Comparison of ENCODE assay signal across 23 cellular contexts in genomic region chr12:91594715-91595114, GRCh38.
DNase-seq lines count a peak whose midpoint lies in the region; ATAC-seq and TF ChIP-seq lines count a peak whose summit lies in the region.
"Had no signal": no experiment of that assay in that cellular context is flagged by ENCODE, and none has a peak within 500 bp of the region (broad histone marks: within the 10 kb centered on the region; RNA-seq: fewer than 3 reads in every experiment).

No MANE protein-coding gene starts in this region.

- TF ChIP-seq CTCF in DND-41 (IDR thresholded peaks at IDR 0.05; ENCODE audit: borderline replicate concordance, extremely low read depth, low read length, poor library complexity, severe bottlenecking) (no peak), MM.1S (IDR thresholded peaks at IDR 0.05; ENCODE audit: low read length) (no peak), neural crest cell (conservative IDR thresholded peaks at IDR 0.05) (no peak), HFFc6 (IDR thresholded peaks at IDR 0.05) (no peak)

- no peak overlapping the region for H2AK5ac ChIP-seq in neuronal stem cell (ENCODE audit: low read depth, low read length)

- H2BK12ac ChIP-seq in neuronal stem cell (ENCODE audit: low read length), result no peak overlapping the region

- no peak overlapping the region for H3K27ac ChIP-seq in DND-41 (ENCODE audit: low read length)
- no peak overlapping the region for H3K27ac ChIP-seq in MM.1S (ENCODE audit: low read length)
- no peak overlapping the region for H3K27ac ChIP-seq in neuronal stem cell (replicated peaks; ENCODE audit: low read length)
- H3K27ac ChIP-seq: A549; BLaER1 treated with 17β-estradiol and CSF1 and Interleukin-3, amounts not matched to agents 10 nM and 100 nM had no signal

- peaks cover 11% of the 10 kb centered on the region for H3K36me3 Mint-ChIP-seq in neural crest cell (ENCODE audit: low read depth)
- no peaks in the 10 kb centered on the region for H3K36me3 Mint-ChIP-seq in HFFc6 (ENCODE audit: low read depth)
- H3K36me3 Mint-ChIP-seq: CD14-positive monocyte had no signal

- no peak overlapping the region for H3K4me3 Mint-ChIP-seq in neural crest cell
- no peak overlapping the region for H3K4me3 Mint-ChIP-seq in HFFc6
- H3K4me3 Mint-ChIP-seq: CD14-positive monocyte; CD4-positive, alpha-beta T cell had no signal

- peak; percentile 31; the same call in 1 of the 3 replicates for ATAC-seq in DND-41 (ENCODE audit: insufficient read depth, low read depth)
- ATAC-seq: A549, GM12878 had no signal

- H3K4ac ChIP-seq in neuronal stem cell (ENCODE audit: low read length), result no peak overlapping the region

- no peaks in the 10 kb centered on the region for H4K20me1 ChIP-seq in DND-41 (ENCODE audit: insufficient read depth, low read length)
- no peaks in the 10 kb centered on the region for H4K20me1 ChIP-seq in MM.1S (ENCODE audit: insufficient read depth, low read length)
- H4K20me1 ChIP-seq: BLaER1 treated with 17β-estradiol and CSF1 and Interleukin-3, amounts not matched to agents 10 nM and 100 nM had no signal

- no peaks in the 10 kb centered on the region for H3K79me1 ChIP-seq in neuronal stem cell (ENCODE audit: low read depth, low read length)

- H4K8ac ChIP-seq in neuronal stem cell (ENCODE audit: low read depth, low read length), result no peak overlapping the region

- 0 out of 2 replicates have a peak, but pooled peaks cover 2% of the 10 kb centered on the region for H3F3A ChIP-seq in MM.1S (ENCODE audit: insufficient read depth, low read length)

- H2BK15ac ChIP-seq in neuronal stem cell (ENCODE audit: low read length), result no peak overlapping the region

- H3K18ac ChIP-seq in neuronal stem cell (ENCODE audit: low read length), result no peak overlapping the region

- H3K36me3 ChIP-seq in DND-41 (ENCODE audit: insufficient read depth, low read length), result no peaks in the 10 kb centered on the region
- no peaks in the 10 kb centered on the region for H3K36me3 ChIP-seq in MM.1S (replicated peaks; ENCODE audit: insufficient read depth, low read length)
- no peaks in the 10 kb centered on the region for H3K36me3 ChIP-seq in neuronal stem cell (replicated peaks in 1 of 2; ENCODE audit: control insufficient read depth in 2 of 2, insufficient read depth in 2 of 2, low read length in 2 of 2)
- H3K36me3 ChIP-seq: BE2C; BLaER1 treated with 17β-estradiol and CSF1 and Interleukin-3, amounts not matched to agents 10 nM and 100 nM had no signal

- H3K79me2 ChIP-seq in DND-41 (ENCODE audit: insufficient read depth, low read length), result no peaks in the 10 kb centered on the region
- no peaks in the 10 kb centered on the region for H3K79me2 ChIP-seq in MM.1S (ENCODE audit: low read length)

- no CpG with 5 or more reads among the region's 1 CpG for WGBS in neuronal stem cell (ENCODE audit: extremely low coverage in 2 of 2, insufficient read length in 2 of 2, insufficient replicate concordance in 1 of 2), 2 donors

- H3K27me3 Mint-ChIP-seq in neural crest cell (ENCODE audit: low read depth) (no peaks in the 10 kb centered on the region), HFFc6 (ENCODE audit: insufficient read depth) (no peaks in the 10 kb centered on the region; the same call in 1 of the 2 replicates)
- H3K27me3 Mint-ChIP-seq: CD4-positive, alpha-beta T cell had no signal

- H3K27me3 ChIP-seq in DND-41 (ENCODE audit: insufficient read depth, low read length, poor library complexity) (no peaks in the 10 kb centered on the region), MM.1S (replicated peaks; ENCODE audit: insufficient read depth, low read length) (no peaks in the 10 kb centered on the region), neuronal stem cell (ENCODE audit: control insufficient read depth in 3 of 3, insufficient read depth in 3 of 3, low read depth in 1 of 3, low read length in 3 of 3) (no peaks in the 10 kb centered on the region)
- H3K27me3 ChIP-seq: BE2C; BLaER1 treated with 17β-estradiol and CSF1 and Interleukin-3, amounts not matched to agents 10 nM and 100 nM had no signal

- H3K4me2 ChIP-seq in DND-41 (ENCODE audit: insufficient read depth, low read length) (no peak overlapping the region), MM.1S (ENCODE audit: low read depth, low read length) (0 out of 2 replicates have a peak overlapping the region, but pooled peaks have one; percentile 2), neuronal stem cell (ENCODE audit: insufficient read depth, low read length, poor library complexity, severe bottlenecking) (no peak overlapping the region)
- H3K4me2 ChIP-seq: A549; BLaER1 treated with 17β-estradiol and CSF1 and Interleukin-3, amounts not matched to agents 10 nM and 100 nM had no signal

- H4K91ac ChIP-seq in neuronal stem cell (ENCODE audit: low read depth, low read length, poor library complexity), result no peak overlapping the region

- H3K27ac Mint-ChIP-seq in neural crest cell (ENCODE audit: unreplicated experiment) (peak overlapping the region; percentile 70), HFFc6 (no peak overlapping the region)
- H3K27ac Mint-ChIP-seq: CD4-positive, alpha-beta T cell had no signal

- H3K4me1 Mint-ChIP-seq in neural crest cell (peaks cover 15% of the 10 kb centered on the region), HFFc6 (ENCODE audit: low read depth) (no peaks in the 10 kb centered on the region)
- H3K4me1 Mint-ChIP-seq: CD14-positive monocyte had no signal

- no peaks in the 10 kb centered on the region for H3K9me2 ChIP-seq in MM.1S (replicated peaks; ENCODE audit: insufficient read depth, low read length)

- H3K9me3 ChIP-seq in DND-41 (ENCODE audit: insufficient read depth, low read length, severe bottlenecking) (peaks cover 6% of the 10 kb centered on the region), MM.1S (replicated peaks; ENCODE audit: insufficient read depth, low read length) (no peaks in the 10 kb centered on the region), neuronal stem cell (replicated peaks in 1 of 2; ENCODE audit: control insufficient read depth in 2 of 2, insufficient read depth in 1 of 2, low read depth in 1 of 2, low read length in 2 of 2) (peaks cover 2 to 4% of the 10 kb centered on the region in 2 donors)
- H3K9me3 ChIP-seq: A549, BE2C had no signal

- H3K4me1 ChIP-seq in DND-41 (ENCODE audit: insufficient read depth, low read length) (no peaks in the 10 kb centered on the region), MM.1S (ENCODE audit: low read length) (no peaks in the 10 kb centered on the region), neuronal stem cell (ENCODE audit: control insufficient read depth in 2 of 2, insufficient read depth in 1 of 2, low read depth in 1 of 2, low read length in 2 of 2) (peaks cover 0 to 4% of the 10 kb centered on the region in 2 donors)
- H3K4me1 ChIP-seq: A549; BE2C; BLaER1 treated with 17β-estradiol and CSF1 and Interleukin-3, amounts not matched to agents 10 nM and 100 nM had no signal

- H3K14ac ChIP-seq in neuronal stem cell (ENCODE audit: low read length), result no peak overlapping the region

- H3K9ac ChIP-seq in DND-41 (ENCODE audit: low read depth, low read length) (no peak overlapping the region), MM.1S (ENCODE audit: low read length) (no peak overlapping the region), neuronal stem cell (ENCODE audit: low read depth, low read length, poor library complexity) (no peak overlapping the region)
- H3K9ac ChIP-seq: BLaER1 treated with 17β-estradiol and CSF1 and Interleukin-3, amounts not matched to agents 10 nM and 100 nM had no signal

- no peak overlapping the region for H2AFZ ChIP-seq in DND-41 (ENCODE audit: low read depth, low read length)
- no peak overlapping the region for H2AFZ ChIP-seq in MM.1S (ENCODE audit: low read length)
- H2AFZ ChIP-seq in neuronal stem cell (ENCODE audit: low read length), result peak overlapping the region; percentile 70

- H2BK5ac ChIP-seq in neuronal stem cell (ENCODE audit: low read length), result no peak overlapping the region

- DNase-seq in DND-41 (no peak), MM.1S (peak; percentile 52), neural crest cell (ENCODE audit: low read depth, low spot score) (no peak), neuronal stem cell (ENCODE audit: low spot score) (no peak), DMS79 (lab: John Stamatoyannopoulos, UW) (no peak), HFFc6 (no peak)
- DNase-seq in stimulated activated CD4-positive, alpha-beta T cell treated with anti-CD3 and anti-CD28 coated beads, Interleukin-4, amount 100 ng/mL, for 4 hours, result no peak
- DNase-seq: 8988T; ACHN; AML-193; BE2C; Calu3; CD4-positive, alpha-beta T cell; COR-L47; DMS53; EL; GDM1; H7; HCEC 1CT had no signal

- H2BK120ac ChIP-seq in neuronal stem cell (ENCODE audit: low read depth, low read length), result no peak overlapping the region

- H3K23ac ChIP-seq in neuronal stem cell (ENCODE audit: low read depth, low read length, poor library complexity), result no peak overlapping the region

- H3K9me3 Mint-ChIP-seq in neural crest cell (peaks cover 15% of the 10 kb centered on the region), HFFc6 (no peaks in the 10 kb centered on the region; the same call in 1 of the 2 replicates)

- H3K4me3 ChIP-seq in DND-41 (ENCODE audit: low read depth in 1 of 2, low read length in 2 of 2), result no peak overlapping the region
- no peak overlapping the region for H3K4me3 ChIP-seq in MM.1S (ENCODE audit: low read length)
- H3K4me3 ChIP-seq in neuronal stem cell (ENCODE audit: low read length in 2 of 2), result no peak overlapping the region
- H3K4me3 ChIP-seq: A549; BLaER1 treated with 17β-estradiol and CSF1 and Interleukin-3, amounts not matched to agents 10 nM and 100 nM; GM12878 had no signal
